Comparison of ENCODE assay signal across 2 cellular contexts in the genomic region with DNA sequence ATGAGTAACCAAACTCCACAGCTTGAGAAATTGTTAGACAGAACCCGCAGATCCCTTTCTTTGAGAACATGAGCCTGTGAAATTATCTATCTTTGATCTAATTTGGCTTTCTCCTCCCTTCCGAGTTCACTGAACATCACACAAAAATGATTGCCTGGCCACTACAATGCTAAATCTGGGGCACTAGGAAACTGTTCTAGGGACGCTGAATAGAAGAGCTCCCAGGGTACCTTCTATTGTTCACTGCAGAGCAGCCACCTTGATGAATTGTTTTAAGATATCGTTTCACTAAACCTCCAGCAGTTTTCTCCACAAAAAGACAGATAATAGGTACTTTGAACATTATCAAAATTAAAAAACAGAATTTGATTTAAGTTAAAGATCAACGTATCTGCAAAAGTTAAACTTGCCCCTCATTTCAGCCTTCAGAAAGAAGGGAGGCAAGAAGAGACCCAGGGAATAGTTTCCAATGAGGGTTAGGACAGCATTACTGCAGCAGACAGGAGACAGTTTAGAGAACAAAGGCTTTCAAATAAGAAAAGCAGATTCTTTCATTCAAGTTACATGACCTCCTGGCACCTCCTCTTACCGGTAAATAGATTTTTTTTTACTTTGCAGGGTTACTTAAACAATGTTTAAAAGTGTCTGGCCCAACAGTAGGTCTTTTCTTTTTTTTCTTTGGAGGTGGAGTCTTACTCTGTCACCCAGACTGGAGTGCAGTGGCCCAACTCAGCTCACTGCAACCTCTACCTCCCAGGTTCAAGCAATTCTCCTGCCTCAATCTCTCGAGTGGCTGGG.
TF ChIP-seq lines count a peak whose summit lies in the region.

No MANE protein-coding gene starts in this region.

TF ChIP-seq in GM23338, 12 proteins besides CTCF, POLR2A, EP300 and RAD21 (continues in another document):
- TF ChIP-seq STAT1 (IDR thresholded peaks at IDR 0.05; ENCODE audit: unreplicated experiment): no peak
- TF ChIP-seq, protein P1, sequence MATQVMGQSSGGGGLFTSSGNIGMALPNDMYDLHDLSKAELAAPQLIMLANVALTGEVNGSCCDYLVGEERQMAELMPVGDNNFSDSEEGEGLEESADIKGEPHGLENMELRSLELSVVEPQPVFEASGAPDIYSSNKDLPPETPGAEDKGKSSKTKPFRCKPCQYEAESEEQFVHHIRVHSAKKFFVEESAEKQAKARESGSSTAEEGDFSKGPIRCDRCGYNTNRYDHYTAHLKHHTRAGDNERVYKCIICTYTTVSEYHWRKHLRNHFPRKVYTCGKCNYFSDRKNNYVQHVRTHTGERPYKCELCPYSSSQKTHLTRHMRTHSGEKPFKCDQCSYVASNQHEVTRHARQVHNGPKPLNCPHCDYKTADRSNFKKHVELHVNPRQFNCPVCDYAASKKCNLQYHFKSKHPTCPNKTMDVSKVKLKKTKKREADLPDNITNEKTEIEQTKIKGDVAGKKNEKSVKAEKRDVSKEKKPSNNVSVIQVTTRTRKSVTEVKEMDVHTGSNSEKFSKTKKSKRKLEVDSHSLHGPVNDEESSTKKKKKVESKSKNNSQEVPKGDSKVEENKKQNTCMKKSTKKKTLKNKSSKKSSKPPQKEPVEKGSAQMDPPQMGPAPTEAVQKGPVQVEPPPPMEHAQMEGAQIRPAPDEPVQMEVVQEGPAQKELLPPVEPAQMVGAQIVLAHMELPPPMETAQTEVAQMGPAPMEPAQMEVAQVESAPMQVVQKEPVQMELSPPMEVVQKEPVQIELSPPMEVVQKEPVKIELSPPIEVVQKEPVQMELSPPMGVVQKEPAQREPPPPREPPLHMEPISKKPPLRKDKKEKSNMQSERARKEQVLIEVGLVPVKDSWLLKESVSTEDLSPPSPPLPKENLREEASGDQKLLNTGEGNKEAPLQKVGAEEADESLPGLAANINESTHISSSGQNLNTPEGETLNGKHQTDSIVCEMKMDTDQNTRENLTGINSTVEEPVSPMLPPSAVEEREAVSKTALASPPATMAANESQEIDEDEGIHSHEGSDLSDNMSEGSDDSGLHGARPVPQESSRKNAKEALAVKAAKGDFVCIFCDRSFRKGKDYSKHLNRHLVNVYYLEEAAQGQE (IDR thresholded peaks at IDR 0.05; ENCODE audit: unreplicated experiment): no peak
- TF ChIP-seq ZNF114 (CRISPR knock-in tag; IDR thresholded peaks at IDR 0.05): no peak
- TF ChIP-seq JUNB (IDR thresholded peaks at IDR 0.05; ENCODE audit: unreplicated experiment): no peak
- no peak for TF ChIP-seq POLR2AphosphoS5 (IDR thresholded peaks at IDR 0.05; ENCODE audit: low read depth)
- TF ChIP-seq, protein P2, sequence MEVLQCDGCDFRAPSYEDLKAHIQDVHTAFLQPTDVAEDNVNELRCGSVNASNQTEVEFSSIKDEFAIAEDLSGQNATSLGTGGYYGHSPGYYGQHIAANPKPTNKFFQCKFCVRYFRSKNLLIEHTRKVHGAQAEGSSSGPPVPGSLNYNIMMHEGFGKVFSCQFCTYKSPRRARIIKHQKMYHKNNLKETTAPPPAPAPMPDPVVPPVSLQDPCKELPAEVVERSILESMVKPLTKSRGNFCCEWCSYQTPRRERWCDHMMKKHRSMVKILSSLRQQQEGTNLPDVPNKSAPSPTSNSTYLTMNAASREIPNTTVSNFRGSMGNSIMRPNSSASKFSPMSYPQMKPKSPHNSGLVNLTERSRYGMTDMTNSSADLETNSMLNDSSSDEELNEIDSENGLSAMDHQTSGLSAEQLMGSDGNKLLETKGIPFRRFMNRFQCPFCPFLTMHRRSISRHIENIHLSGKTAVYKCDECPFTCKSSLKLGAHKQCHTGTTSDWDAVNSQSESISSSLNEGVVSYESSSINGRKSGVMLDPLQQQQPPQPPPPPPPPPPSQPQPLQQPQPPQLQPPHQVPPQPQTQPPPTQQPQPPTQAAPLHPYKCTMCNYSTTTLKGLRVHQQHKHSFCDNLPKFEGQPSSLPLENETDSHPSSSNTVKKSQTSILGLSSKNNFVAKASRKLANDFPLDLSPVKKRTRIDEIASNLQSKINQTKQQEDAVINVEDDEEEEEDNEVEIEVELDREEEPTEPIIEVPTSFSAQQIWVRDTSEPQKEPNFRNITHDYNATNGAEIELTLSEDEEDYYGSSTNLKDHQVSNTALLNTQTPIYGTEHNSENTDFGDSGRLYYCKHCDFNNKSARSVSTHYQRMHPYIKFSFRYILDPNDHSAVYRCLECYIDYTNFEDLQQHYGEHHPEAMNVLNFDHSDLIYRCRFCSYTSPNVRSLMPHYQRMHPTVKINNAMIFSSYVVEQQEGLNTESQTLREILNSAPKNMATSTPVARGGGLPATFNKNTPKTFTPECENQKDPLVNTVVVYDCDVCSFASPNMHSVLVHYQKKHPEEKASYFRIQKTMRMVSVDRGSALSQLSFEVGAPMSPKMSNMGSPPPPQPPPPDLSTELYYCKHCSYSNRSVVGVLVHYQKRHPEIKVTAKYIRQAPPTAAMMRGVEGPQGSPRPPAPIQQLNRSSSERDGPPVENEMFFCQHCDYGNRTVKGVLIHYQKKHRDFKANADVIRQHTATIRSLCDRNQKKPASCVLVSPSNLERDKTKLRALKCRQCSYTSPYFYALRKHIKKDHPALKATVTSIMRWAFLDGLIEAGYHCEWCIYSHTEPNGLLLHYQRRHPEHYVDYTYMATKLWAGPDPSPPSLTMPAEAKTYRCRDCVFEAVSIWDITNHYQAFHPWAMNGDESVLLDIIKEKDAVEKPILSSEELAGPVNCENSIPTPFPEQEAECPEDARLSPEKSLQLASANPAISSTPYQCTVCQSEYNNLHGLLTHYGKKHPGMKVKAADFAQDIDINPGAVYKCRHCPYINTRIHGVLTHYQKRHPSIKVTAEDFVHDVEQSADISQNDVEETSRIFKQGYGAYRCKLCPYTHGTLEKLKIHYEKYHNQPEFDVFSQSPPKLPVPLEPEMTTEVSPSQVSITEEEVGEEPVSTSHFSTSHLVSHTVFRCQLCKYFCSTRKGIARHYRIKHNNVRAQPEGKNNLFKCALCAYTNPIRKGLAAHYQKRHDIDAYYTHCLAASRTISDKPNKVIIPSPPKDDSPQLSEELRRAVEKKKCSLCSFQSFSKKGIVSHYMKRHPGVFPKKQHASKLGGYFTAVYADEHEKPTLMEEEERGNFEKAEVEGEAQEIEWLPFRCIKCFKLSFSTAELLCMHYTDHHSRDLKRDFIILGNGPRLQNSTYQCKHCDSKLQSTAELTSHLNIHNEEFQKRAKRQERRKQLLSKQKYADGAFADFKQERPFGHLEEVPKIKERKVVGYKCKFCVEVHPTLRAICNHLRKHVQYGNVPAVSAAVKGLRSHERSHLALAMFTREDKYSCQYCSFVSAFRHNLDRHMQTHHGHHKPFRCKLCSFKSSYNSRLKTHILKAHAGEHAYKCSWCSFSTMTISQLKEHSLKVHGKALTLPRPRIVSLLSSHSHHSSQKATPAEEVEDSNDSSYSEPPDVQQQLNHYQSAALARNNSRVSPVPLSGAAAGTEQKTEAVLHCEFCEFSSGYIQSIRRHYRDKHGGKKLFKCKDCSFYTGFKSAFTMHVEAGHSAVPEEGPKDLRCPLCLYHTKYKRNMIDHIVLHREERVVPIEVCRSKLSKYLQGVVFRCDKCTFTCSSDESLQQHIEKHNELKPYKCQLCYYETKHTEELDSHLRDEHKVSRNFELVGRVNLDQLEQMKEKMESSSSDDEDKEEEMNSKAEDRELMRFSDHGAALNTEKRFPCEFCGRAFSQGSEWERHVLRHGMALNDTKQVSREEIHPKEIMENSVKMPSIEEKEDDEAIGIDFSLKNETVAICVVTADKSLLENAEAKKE (CRISPR knock-in tag; IDR thresholded peaks at IDR 0.05): no peak
- TF ChIP-seq NANOG (IDR thresholded peaks at IDR 0.05; ENCODE audit: borderline replicate concordance): no peak
- TF ChIP-seq CREB1 (CRISPR knock-in tag; IDR thresholded peaks at IDR 0.05; ENCODE audit: low read depth): no peak
- no peak for TF ChIP-seq ZNF331 (CRISPR knock-in tag; IDR thresholded peaks at IDR 0.05; ENCODE audit: low read depth)
- TF ChIP-seq EZH2 (IDR thresholded peaks at IDR 0.05; ENCODE audit: low read depth, unreplicated experiment): no peak

TF ChIP-seq in K562, 482 proteins besides CTCF, POLR2A, EP300 and RAD21:
- TF ChIP-seq, protein P3, sequence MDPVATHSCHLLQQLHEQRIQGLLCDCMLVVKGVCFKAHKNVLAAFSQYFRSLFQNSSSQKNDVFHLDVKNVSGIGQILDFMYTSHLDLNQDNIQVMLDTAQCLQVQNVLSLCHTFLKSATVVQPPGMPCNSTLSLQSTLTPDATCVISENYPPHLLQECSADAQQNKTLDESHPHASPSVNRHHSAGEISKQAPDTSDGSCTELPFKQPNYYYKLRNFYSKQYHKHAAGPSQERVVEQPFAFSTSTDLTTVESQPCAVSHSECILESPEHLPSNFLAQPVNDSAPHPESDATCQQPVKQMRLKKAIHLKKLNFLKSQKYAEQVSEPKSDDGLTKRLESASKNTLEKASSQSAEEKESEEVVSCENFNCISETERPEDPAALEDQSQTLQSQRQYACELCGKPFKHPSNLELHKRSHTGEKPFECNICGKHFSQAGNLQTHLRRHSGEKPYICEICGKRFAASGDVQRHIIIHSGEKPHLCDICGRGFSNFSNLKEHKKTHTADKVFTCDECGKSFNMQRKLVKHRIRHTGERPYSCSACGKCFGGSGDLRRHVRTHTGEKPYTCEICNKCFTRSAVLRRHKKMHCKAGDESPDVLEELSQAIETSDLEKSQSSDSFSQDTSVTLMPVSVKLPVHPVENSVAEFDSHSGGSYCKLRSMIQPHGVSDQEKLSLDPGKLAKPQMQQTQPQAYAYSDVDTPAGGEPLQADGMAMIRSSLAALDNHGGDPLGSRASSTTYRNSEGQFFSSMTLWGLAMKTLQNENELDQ (CRISPR knock-in tag; IDR thresholded peaks at IDR 0.05; ENCODE audit: borderline replicate concordance): no peak
- TF ChIP-seq ZNF76 (CRISPR knock-in tag; IDR thresholded peaks at IDR 0.05; ENCODE audit: borderline replicate concordance): no peak
- no peak for TF ChIP-seq SMAD3 (CRISPR knock-in tag; conservative IDR thresholded peaks at IDR 0.05)
- no peak for TF ChIP-seq BACH1 (tag; IDR thresholded peaks at IDR 0.05)
- TF ChIP-seq, protein P4, sequence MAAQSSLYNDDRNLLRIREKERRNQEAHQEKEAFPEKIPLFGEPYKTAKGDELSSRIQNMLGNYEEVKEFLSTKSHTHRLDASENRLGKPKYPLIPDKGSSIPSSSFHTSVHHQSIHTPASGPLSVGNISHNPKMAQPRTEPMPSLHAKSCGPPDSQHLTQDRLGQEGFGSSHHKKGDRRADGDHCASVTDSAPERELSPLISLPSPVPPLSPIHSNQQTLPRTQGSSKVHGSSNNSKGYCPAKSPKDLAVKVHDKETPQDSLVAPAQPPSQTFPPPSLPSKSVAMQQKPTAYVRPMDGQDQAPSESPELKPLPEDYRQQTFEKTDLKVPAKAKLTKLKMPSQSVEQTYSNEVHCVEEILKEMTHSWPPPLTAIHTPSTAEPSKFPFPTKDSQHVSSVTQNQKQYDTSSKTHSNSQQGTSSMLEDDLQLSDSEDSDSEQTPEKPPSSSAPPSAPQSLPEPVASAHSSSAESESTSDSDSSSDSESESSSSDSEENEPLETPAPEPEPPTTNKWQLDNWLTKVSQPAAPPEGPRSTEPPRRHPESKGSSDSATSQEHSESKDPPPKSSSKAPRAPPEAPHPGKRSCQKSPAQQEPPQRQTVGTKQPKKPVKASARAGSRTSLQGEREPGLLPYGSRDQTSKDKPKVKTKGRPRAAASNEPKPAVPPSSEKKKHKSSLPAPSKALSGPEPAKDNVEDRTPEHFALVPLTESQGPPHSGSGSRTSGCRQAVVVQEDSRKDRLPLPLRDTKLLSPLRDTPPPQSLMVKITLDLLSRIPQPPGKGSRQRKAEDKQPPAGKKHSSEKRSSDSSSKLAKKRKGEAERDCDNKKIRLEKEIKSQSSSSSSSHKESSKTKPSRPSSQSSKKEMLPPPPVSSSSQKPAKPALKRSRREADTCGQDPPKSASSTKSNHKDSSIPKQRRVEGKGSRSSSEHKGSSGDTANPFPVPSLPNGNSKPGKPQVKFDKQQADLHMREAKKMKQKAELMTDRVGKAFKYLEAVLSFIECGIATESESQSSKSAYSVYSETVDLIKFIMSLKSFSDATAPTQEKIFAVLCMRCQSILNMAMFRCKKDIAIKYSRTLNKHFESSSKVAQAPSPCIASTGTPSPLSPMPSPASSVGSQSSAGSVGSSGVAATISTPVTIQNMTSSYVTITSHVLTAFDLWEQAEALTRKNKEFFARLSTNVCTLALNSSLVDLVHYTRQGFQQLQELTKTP (IDR thresholded peaks at IDR 0.05; ENCODE audit: low read depth in 1 of 2, partially characterized antibody in 2 of 2): no peak
TF ChIP-seq in K562: peak in this region for 0.
